ENCODE assay signal across 2 cellular contexts in the genomic region with DNA sequence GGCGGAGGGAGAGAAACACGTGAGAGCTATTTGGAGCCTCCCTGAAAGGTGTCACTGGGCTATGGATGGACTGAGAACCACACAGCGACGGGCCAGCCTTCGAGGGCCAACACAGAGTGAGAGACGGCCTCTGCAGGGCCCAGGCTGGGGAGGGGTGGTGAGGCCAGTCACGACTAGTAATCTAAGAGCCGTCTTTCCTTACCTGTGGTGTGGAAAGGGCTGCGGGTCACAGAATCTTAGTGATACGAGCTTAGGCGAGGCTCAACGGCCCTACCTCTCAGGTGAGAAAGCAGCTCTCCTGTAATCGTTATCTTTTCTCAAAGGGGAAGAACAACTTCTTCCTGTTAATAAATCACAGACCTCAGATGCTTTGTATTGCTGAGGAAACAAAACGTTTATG.
TF ChIP-seq lines count a peak whose summit lies in the region.

No MANE protein-coding gene starts in this region.

TF ChIP-seq in A549, 52 proteins besides CTCF, POLR2A, EP300 and RAD21:
- TF ChIP-seq, protein P1, sequence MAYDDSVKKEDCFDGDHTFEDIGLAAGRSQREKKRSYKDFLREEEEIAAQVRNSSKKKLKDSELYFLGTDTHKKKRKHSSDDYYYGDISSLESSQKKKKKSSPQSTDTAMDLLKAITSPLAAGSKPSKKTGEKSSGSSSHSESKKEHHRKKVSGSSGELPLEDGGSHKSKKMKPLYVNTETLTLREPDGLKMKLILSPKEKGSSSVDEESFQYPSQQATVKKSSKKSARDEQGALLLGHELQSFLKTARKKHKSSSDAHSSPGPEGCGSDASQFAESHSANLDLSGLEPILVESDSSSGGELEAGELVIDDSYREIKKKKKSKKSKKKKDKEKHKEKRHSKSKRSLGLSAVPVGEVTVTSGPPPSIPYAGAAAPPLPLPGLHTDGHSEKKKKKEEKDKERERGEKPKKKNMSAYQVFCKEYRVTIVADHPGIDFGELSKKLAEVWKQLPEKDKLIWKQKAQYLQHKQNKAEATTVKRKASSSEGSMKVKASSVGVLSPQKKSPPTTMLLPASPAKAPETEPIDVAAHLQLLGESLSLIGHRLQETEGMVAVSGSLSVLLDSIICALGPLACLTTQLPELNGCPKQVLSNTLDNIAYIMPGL (CRISPR knock-in tag; IDR thresholded peaks at IDR 0.05; ENCODE audit: borderline replicate concordance) = no peak
- TF ChIP-seq NFE2L2 (conservative IDR thresholded peaks at IDR 0.05; ENCODE audit: low read length) = no peak
- no peak for TF ChIP-seq TP53 (CRISPR knock-in tag; IDR thresholded peaks at IDR 0.05)
- TF ChIP-seq HDAC2 (IDR thresholded peaks at IDR 0.05) = no peak
- no peak for TF ChIP-seq TFCP2L1 (CRISPR knock-in tag; IDR thresholded peaks at IDR 0.05)
- TF ChIP-seq RFX5 (IDR thresholded peaks at IDR 0.05) = no peak
- TF ChIP-seq FOXS1 (CRISPR knock-in tag; IDR thresholded peaks at IDR 0.05) = no peak
- TF ChIP-seq BHLHE40 (IDR thresholded peaks at IDR 0.05; ENCODE audit: low read depth, low read length) = no peak
- no peak for TF ChIP-seq JUNB (IDR thresholded peaks at IDR 0.05)
- TF ChIP-seq, protein P2, sequence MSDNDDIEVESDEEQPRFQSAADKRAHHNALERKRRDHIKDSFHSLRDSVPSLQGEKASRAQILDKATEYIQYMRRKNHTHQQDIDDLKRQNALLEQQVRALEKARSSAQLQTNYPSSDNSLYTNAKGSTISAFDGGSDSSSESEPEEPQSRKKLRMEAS (IDR thresholded peaks at IDR 0.05) = no peak
- TF ChIP-seq ZSCAN20 (CRISPR knock-in tag; IDR thresholded peaks at IDR 0.05) = no peak
- no peak for TF ChIP-seq HEYL (CRISPR knock-in tag; IDR thresholded peaks at IDR 0.05)
- no peak for TF ChIP-seq EHMT2 (IDR thresholded peaks at IDR 0.05; ENCODE audit: low read depth)

TF ChIP-seq in GM12878, 131 proteins besides CTCF, POLR2A, EP300 and RAD21:
- TF ChIP-seq, protein P3, sequence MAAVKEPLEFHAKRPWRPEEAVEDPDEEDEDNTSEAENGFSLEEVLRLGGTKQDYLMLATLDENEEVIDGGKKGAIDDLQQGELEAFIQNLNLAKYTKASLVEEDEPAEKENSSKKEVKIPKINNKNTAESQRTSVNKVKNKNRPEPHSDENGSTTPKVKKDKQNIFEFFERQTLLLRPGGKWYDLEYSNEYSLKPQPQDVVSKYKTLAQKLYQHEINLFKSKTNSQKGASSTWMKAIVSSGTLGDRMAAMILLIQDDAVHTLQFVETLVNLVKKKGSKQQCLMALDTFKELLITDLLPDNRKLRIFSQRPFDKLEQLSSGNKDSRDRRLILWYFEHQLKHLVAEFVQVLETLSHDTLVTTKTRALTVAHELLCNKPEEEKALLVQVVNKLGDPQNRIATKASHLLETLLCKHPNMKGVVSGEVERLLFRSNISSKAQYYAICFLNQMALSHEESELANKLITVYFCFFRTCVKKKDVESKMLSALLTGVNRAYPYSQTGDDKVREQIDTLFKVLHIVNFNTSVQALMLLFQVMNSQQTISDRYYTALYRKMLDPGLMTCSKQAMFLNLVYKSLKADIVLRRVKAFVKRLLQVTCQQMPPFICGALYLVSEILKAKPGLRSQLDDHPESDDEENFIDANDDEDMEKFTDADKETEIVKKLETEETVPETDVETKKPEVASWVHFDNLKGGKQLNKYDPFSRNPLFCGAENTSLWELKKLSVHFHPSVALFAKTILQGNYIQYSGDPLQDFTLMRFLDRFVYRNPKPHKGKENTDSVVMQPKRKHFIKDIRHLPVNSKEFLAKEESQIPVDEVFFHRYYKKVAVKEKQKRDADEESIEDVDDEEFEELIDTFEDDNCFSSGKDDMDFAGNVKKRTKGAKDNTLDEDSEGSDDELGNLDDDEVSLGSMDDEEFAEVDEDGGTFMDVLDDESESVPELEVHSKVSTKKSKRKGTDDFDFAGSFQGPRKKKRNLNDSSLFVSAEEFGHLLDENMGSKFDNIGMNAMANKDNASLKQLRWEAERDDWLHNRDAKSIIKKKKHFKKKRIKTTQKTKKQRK (IDR thresholded peaks at IDR 0.05; ENCODE audit: low read depth, low read length) = no peak
- TF ChIP-seq CBFB (IDR thresholded peaks at IDR 0.05; ENCODE audit: low read depth) = no peak
- TF ChIP-seq, protein P4, sequence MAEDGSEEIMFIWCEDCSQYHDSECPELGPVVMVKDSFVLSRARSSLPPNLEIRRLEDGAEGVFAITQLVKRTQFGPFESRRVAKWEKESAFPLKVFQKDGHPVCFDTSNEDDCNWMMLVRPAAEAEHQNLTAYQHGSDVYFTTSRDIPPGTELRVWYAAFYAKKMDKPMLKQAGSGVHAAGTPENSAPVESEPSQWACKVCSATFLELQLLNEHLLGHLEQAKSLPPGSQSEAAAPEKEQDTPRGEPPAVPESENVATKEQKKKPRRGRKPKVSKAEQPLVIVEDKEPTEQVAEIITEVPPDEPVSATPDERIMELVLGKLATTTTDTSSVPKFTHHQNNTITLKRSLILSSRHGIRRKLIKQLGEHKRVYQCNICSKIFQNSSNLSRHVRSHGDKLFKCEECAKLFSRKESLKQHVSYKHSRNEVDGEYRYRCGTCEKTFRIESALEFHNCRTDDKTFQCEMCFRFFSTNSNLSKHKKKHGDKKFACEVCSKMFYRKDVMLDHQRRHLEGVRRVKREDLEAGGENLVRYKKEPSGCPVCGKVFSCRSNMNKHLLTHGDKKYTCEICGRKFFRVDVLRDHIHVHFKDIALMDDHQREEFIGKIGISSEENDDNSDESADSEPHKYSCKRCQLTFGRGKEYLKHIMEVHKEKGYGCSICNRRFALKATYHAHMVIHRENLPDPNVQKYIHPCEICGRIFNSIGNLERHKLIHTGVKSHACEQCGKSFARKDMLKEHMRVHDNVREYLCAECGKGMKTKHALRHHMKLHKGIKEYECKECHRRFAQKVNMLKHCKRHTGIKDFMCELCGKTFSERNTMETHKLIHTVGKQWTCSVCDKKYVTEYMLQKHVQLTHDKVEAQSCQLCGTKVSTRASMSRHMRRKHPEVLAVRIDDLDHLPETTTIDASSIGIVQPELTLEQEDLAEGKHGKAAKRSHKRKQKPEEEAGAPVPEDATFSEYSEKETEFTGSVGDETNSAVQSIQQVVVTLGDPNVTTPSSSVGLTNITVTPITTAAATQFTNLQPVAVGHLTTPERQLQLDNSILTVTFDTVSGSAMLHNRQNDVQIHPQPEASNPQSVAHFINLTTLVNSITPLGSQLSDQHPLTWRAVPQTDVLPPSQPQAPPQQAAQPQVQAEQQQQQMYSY (CRISPR knock-in tag; IDR thresholded peaks at IDR 0.05) = no peak
- no peak for TF ChIP-seq RBBP5 (conservative IDR thresholded peaks at IDR 0.05)
- TF ChIP-seq, protein P5, sequence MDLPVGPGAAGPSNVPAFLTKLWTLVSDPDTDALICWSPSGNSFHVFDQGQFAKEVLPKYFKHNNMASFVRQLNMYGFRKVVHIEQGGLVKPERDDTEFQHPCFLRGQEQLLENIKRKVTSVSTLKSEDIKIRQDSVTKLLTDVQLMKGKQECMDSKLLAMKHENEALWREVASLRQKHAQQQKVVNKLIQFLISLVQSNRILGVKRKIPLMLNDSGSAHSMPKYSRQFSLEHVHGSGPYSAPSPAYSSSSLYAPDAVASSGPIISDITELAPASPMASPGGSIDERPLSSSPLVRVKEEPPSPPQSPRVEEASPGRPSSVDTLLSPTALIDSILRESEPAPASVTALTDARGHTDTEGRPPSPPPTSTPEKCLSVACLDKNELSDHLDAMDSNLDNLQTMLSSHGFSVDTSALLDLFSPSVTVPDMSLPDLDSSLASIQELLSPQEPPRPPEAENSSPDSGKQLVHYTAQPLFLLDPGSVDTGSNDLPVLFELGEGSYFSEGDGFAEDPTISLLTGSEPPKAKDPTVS (IDR thresholded peaks at IDR 0.05; ENCODE audit: low read depth, low read length) = no peak
- no peak for TF ChIP-seq CHD4 (IDR thresholded peaks at IDR 0.05)
- TF ChIP-seq NR2C2 (IDR thresholded peaks at IDR 0.05; ENCODE audit: borderline replicate concordance, control insufficient read depth, insufficient read length, low read depth) = no peak
- TF ChIP-seq, protein P2 (IDR thresholded peaks at IDR 0.05; ENCODE audit: low read depth, low read length) = no peak
- no peak for TF ChIP-seq TARDBP (IDR thresholded peaks at IDR 0.05; ENCODE audit: borderline replicate concordance)
- no peak for TF ChIP-seq ZNF24 (IDR thresholded peaks at IDR 0.05)
- no peak for TF ChIP-seq FOXM1 (IDR thresholded peaks at IDR 0.05; ENCODE audit: low read depth, low read length)
- TF ChIP-seq EED (IDR thresholded peaks at IDR 0.05; ENCODE audit: low read depth) = no peak
- TF ChIP-seq ZNF207 (IDR thresholded peaks at IDR 0.05; ENCODE audit: borderline replicate concordance) = no peak
- TF ChIP-seq IRF4 (IDR thresholded peaks at IDR 0.05; ENCODE audit: low read depth, low read length) = no peak
- TF ChIP-seq, protein P6, sequence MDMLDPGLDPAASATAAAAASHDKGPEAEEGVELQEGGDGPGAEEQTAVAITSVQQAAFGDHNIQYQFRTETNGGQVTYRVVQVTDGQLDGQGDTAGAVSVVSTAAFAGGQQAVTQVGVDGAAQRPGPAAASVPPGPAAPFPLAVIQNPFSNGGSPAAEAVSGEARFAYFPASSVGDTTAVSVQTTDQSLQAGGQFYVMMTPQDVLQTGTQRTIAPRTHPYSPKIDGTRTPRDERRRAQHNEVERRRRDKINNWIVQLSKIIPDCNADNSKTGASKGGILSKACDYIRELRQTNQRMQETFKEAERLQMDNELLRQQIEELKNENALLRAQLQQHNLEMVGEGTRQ (IDR thresholded peaks at IDR 0.05; ENCODE audit: borderline replicate concordance, low read depth, low read length) = no peak
- no peak for TF ChIP-seq BHLHE40 (IDR thresholded peaks at IDR 0.05; ENCODE audit: borderline replicate concordance in 1 of 2, low read depth in 2 of 2, low read length in 1 of 2)
- no peak for TF ChIP-seq ATF7 (IDR thresholded peaks at IDR 0.05; ENCODE audit: low read depth)
- TF ChIP-seq RB1 (IDR thresholded peaks at IDR 0.05; ENCODE audit: borderline replicate concordance) = no peak
